ENCODE assay signal across 1 cellular context in genomic region chr13:108769213-108770070, GRCh38.
A peak's percentile ranks its signal among the peaks of the same experiment; 100 is the strongest.
TF ChIP-seq lines count a peak whose summit lies in the region.

No MANE protein-coding gene starts in this region.

TF ChIP-seq in K562, 482 proteins besides CTCF, POLR2A, EP300 and RAD21 (continued from another document):
- TF ChIP-seq ZNF407 (IDR thresholded peaks at IDR 0.05; ENCODE audit: low read depth) (peak; percentile 67), ZNF3 (CRISPR knock-in tag; IDR thresholded peaks at IDR 0.05) (no peak), CBX3 (IDR thresholded peaks at IDR 0.05; ENCODE audit: borderline replicate concordance in 1 of 2, low read length in 2 of 2) (peak in 1 of 2 experiments; percentile 85; a peak in 2 of 3 replicates), MAFF (IDR thresholded peaks at IDR 0.05; ENCODE audit: low read length) (0 out of 2 replicates have a peak, but pooled peaks have one; percentile 5), CXXC5 (CRISPR knock-in tag; IDR thresholded peaks at IDR 0.05) (peak; percentile 63), CHAMP1 (IDR thresholded peaks at IDR 0.05) (peak; percentile 88; the same call in 1 of the 2 replicates), JUN (IDR thresholded peaks at IDR 0.05; ENCODE audit: borderline replicate concordance, low read depth, low read length) (peak; percentile 62; the same call in 1 of the 2 replicates), JUN (CRISPR knock-in tag; IDR thresholded peaks at IDR 0.05; ENCODE audit: borderline replicate concordance) (no peak), ZKSCAN8 (CRISPR knock-in tag; IDR thresholded peaks at IDR 0.05) (0 out of 2 replicates have a peak, but pooled peaks have one; percentile 46), MBD2 (IDR thresholded peaks at IDR 0.05; ENCODE audit: borderline replicate concordance, low read depth) (peak; percentile 54; the same call in 1 of the 2 replicates), POLR2AphosphoS5 (IDR thresholded peaks at IDR 0.05; ENCODE audit: control insufficient read depth, insufficient read depth, low read depth, low read length) (peak; percentile 91), E2F6 (IDR thresholded peaks at IDR 0.05; ENCODE audit: borderline replicate concordance in 1 of 2, extremely low read depth in 1 of 2, insufficient read depth in 1 of 2, insufficient read length in 1 of 2, low read depth in 1 of 2, low read length in 1 of 2, poor library complexity in 1 of 2, severe bottlenecking in 1 of 2) (peak; percentile 31 to 69), MNT (conservative IDR thresholded peaks at IDR 0.05) (peak in 1 of 2 experiments; percentile 53; a peak in 2 of 4 replicates), SMAD4 (CRISPR knock-in tag; conservative IDR thresholded peaks at IDR 0.05) (peak; percentile 62), NCOR1 (IDR thresholded peaks at IDR 0.05) (peak; percentile 93), RNF2 (IDR thresholded peaks at IDR 0.05) (peak; percentile 99), HIVEP1 (CRISPR knock-in tag; IDR thresholded peaks at IDR 0.05) (no peak)
